In the genomic region with DNA sequence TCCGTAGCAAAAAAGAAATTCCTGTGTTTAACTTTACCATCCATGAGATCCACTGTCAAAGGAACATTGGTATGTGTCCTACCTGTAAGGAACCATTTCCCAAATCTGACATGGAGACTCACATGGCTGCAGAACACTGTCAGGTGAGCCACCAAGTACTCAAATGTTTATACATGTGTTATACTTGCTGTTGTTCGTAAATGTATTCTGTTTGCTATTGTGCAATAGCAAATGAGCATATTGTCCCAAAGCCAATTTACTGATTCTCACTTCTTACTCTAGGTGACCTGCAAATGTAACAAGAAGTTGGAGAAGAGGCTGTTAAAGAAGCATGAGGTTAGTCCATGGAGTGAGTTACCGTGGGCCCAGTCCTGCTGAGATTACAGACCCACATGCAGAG, we compare ENCODE assay signal across 1 cellular context.
TF ChIP-seq lines count a peak whose summit lies in the region.

No MANE protein-coding gene starts in this region.

TF ChIP-seq in IMR-90, 13 proteins besides CTCF, POLR2A, EP300 and RAD21:
- no peak for TF ChIP-seq USF2 (IDR thresholded peaks at IDR 0.05; ENCODE audit: low read depth, low read length)
- peak; percentile 90 for TF ChIP-seq CEBPB (IDR thresholded peaks at IDR 0.05; ENCODE audit: low read depth, low read length)
- no peak for TF ChIP-seq RFX5 (IDR thresholded peaks at IDR 0.05; ENCODE audit: low read depth, low read length)
- TF ChIP-seq BHLHE40 (IDR thresholded peaks at IDR 0.05; ENCODE audit: low read depth, low read length) = no peak
- TF ChIP-seq RCOR1 (IDR thresholded peaks at IDR 0.05; ENCODE audit: insufficient replicate concordance, low read length) = no peak
- TF ChIP-seq FOS (IDR thresholded peaks at IDR 0.05; ENCODE audit: low read depth, low read length) = no peak
- no peak for TF ChIP-seq SMC3 (IDR thresholded peaks at IDR 0.05; ENCODE audit: low read depth, low read length)
TF ChIP-seq in IMR-90: peak in this region for 1.
